Comparison of ENCODE assay signal across 31 cellular contexts in the genomic region with DNA sequence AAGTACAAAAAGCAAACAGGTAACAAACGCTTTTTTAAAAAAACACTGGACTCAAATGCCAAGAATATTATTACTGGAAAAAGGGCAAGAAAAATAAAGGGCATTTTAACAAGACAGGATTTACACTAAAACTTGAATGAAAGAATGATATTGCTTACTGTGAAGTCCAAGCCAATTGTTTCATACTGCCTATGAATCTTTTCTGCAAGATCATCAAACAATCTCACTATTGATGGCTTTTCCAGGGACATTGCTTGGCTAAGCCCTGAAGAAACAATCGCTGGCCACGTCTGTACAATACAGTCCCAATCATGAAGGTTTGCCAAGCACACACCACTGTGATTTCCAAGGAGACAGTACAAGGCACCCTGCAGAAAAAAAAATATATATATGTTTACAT.
"Had no signal": no experiment of that assay in that cellular context is flagged by ENCODE, and none has a peak within 500 bp of the region (broad histone marks: within the 10 kb centered on the region; RNA-seq: fewer than 3 reads in every experiment).

No MANE protein-coding gene starts in this region.

- H3K9me3 Mint-ChIP-seq: activated CD4-positive, alpha-beta memory T cell treated with anti-CD3 and anti-CD28 coated beads for 36 hours; activated CD4-positive, alpha-beta T cell treated with anti-CD3 and anti-CD28 coated beads, Interleukin-2, amount 10 ng/mL, durations not matched to agents 24 days and 14 days; activated naive CD4-positive, alpha-beta T cell treated with anti-CD3 and anti-CD28 coated beads, Interleukin-2, amount 10 ng/mL, durations not matched to agents 7 days and 5 days; activated naive CD4-positive, alpha-beta T cell treated with anti-CD3 and anti-CD28 coated beads, Interleukin-2, amount 50 U/mL, for 72 hours; activated T-cell treated with anti-CD3 and anti-CD28 coated beads, Interleukin-2, amount 50 U/mL, for 24 hours; activated T-cell treated with anti-CD3 and anti-CD28 coated beads, Interleukin-2, amount 50 U/mL, for 72 hours had no signal

- ATAC-seq: activated CD4-positive, alpha-beta T cell treated with anti-CD3 and anti-CD28 coated beads for 36 hours; activated CD8-positive, alpha-beta memory T cell treated with anti-CD3 and anti-CD28 coated beads, Interleukin-2, amount 10 ng/mL, durations not matched to agents 7 days and 5 days; activated CD8-positive, alpha-beta T cell treated with anti-CD3 and anti-CD28 coated beads, Interleukin-2, amount 10 ng/mL, durations not matched to agents 7 days and 5 days; activated naive CD4-positive, alpha-beta T cell treated with anti-CD3 and anti-CD28 coated beads, Interleukin-2, amount 50 U/mL, for 72 hours; activated T-cell treated with anti-CD3 and anti-CD28 coated beads, Interleukin-2, amount 50 U/mL, for 72 hours; esophagus mucosa; heart right ventricle; T-helper 17 cell had no signal

- H3K9me3 ChIP-seq: heart right ventricle had no signal

- H3K27me3 ChIP-seq: brain microvascular endothelial cell, heart right ventricle had no signal

- DNase-seq: activated CD4-positive, alpha-beta memory T cell treated with anti-CD3 and anti-CD28 coated beads for 36 hours; activated CD4-positive, alpha-beta T cell treated with anti-CD3 and anti-CD28 coated beads for 36 hours; activated CD4-positive, alpha-beta T cell treated with anti-CD3 and anti-CD28 coated beads, Interleukin-2, amount 10 ng/mL, durations not matched to agents 24 days and 14 days; activated CD4-positive, CD25-positive, alpha-beta regulatory T cell; activated CD4-positive, CD25-positive, alpha-beta regulatory T cell treated with anti-CD3 and anti-CD28 coated beads, Interleukin-2, amount 50 U/mL, for 72 hours; activated CD8-positive, alpha-beta memory T cell treated with anti-CD3 and anti-CD28 coated beads, Interleukin-2, amount 10 ng/mL, durations not matched to agents 7 days and 5 days; activated CD8-positive, alpha-beta memory T cell treated with anti-CD3 and anti-CD28 coated beads, Interleukin-2, amount 50 U/mL, for 4 hours; activated CD8-positive, alpha-beta T cell treated with anti-CD3 and anti-CD28 coated beads, Interleukin-2, amount 10 ng/mL, durations not matched to agents 7 days and 5 days; activated gamma-delta T cell; activated naive CD4-positive, alpha-beta T cell; activated naive CD4-positive, alpha-beta T cell treated with anti-CD3 and anti-CD28 coated beads, Interleukin-2, amount 10 ng/mL, durations not matched to agents 7 days and 5 days; activated T-cell treated with anti-CD3 and anti-CD28 coated beads, Interleukin-2, amount 50 U/mL, for 24 hours; activated T-cell treated with anti-CD3 and anti-CD28 coated beads, Interleukin-2, amount 50 U/mL, for 72 hours; amniotic stem cell; anterior cingulate cortex; brain microvascular endothelial cell; cortex of kidney; dermis blood vessel endothelial cell; effector CD8-positive, alpha-beta T cell; foreskin fibroblast; glutamatergic neuron; heart right ventricle; T-helper 1 cell; T-helper 17 cell had no signal

- H3K27ac ChIP-seq: brain microvascular endothelial cell, heart right ventricle had no signal

- FAIRE-seq: astrocyte, bronchial epithelial cell, colon, endometrium, frontal cortex had no signal

- H3K4me3 ChIP-seq: heart right ventricle had no signal

- H3K4me3 Mint-ChIP-seq: activated CD4-positive, alpha-beta memory T cell treated with anti-CD3 and anti-CD28 coated beads for 36 hours; activated CD4-positive, alpha-beta T cell treated with anti-CD3 and anti-CD28 coated beads for 36 hours; activated CD4-positive, alpha-beta T cell treated with anti-CD3 and anti-CD28 coated beads, Interleukin-2, amount 10 ng/mL, durations not matched to agents 24 days and 14 days; activated CD8-positive, alpha-beta memory T cell treated with anti-CD3 and anti-CD28 coated beads, Interleukin-2, amount 10 ng/mL, durations not matched to agents 7 days and 5 days; activated CD8-positive, alpha-beta T cell treated with anti-CD3 and anti-CD28 coated beads, Interleukin-2, amount 10 ng/mL, durations not matched to agents 7 days and 5 days; activated naive CD4-positive, alpha-beta T cell treated with anti-CD3 and anti-CD28 coated beads, Interleukin-2, amount 10 ng/mL, durations not matched to agents 7 days and 5 days; activated T-cell treated with anti-CD3 and anti-CD28 coated beads, Interleukin-2, amount 50 U/mL, for 24 hours; activated T-cell treated with anti-CD3 and anti-CD28 coated beads, Interleukin-2, amount 50 U/mL, for 72 hours; T-helper 17 cell had no signal

- H3K27me3 Mint-ChIP-seq: activated CD4-positive, alpha-beta memory T cell treated with anti-CD3 and anti-CD28 coated beads for 36 hours; activated CD4-positive, alpha-beta T cell treated with anti-CD3 and anti-CD28 coated beads for 36 hours; activated CD4-positive, alpha-beta T cell treated with anti-CD3 and anti-CD28 coated beads, Interleukin-2, amount 10 ng/mL, durations not matched to agents 24 days and 14 days; activated CD8-positive, alpha-beta memory T cell treated with anti-CD3 and anti-CD28 coated beads, Interleukin-2, amount 10 ng/mL, durations not matched to agents 7 days and 5 days; activated naive CD4-positive, alpha-beta T cell treated with anti-CD3 and anti-CD28 coated beads, Interleukin-2, amount 10 ng/mL, durations not matched to agents 7 days and 5 days; activated T-cell treated with anti-CD3 and anti-CD28 coated beads, Interleukin-2, amount 50 U/mL, for 24 hours; T-helper 17 cell had no signal

- H3K4me1 Mint-ChIP-seq: activated CD4-positive, alpha-beta T cell treated with anti-CD3 and anti-CD28 coated beads for 36 hours; activated CD4-positive, alpha-beta T cell treated with anti-CD3 and anti-CD28 coated beads, Interleukin-2, amount 10 ng/mL, durations not matched to agents 24 days and 14 days; activated CD8-positive, alpha-beta memory T cell treated with anti-CD3 and anti-CD28 coated beads, Interleukin-2, amount 10 ng/mL, durations not matched to agents 7 days and 5 days; activated naive CD4-positive, alpha-beta T cell treated with anti-CD3 and anti-CD28 coated beads, Interleukin-2, amount 10 ng/mL, durations not matched to agents 7 days and 5 days had no signal

- H3K27ac Mint-ChIP-seq: activated CD4-positive, alpha-beta memory T cell treated with anti-CD3 and anti-CD28 coated beads for 36 hours; activated CD4-positive, alpha-beta T cell treated with anti-CD3 and anti-CD28 coated beads for 36 hours; activated CD4-positive, alpha-beta T cell treated with anti-CD3 and anti-CD28 coated beads, Interleukin-2, amount 10 ng/mL, durations not matched to agents 24 days and 14 days; activated CD8-positive, alpha-beta memory T cell treated with anti-CD3 and anti-CD28 coated beads, Interleukin-2, amount 10 ng/mL, durations not matched to agents 7 days and 5 days; activated CD8-positive, alpha-beta T cell treated with anti-CD3 and anti-CD28 coated beads, Interleukin-2, amount 10 ng/mL, durations not matched to agents 7 days and 5 days; activated naive CD4-positive, alpha-beta T cell treated with anti-CD3 and anti-CD28 coated beads, Interleukin-2, amount 50 U/mL, for 72 hours; activated T-cell treated with anti-CD3 and anti-CD28 coated beads, Interleukin-2, amount 50 U/mL, for 24 hours; activated T-cell treated with anti-CD3 and anti-CD28 coated beads, Interleukin-2, amount 50 U/mL, for 72 hours; T-helper 17 cell had no signal
